Comparison of ENCODE assay signal across 8 cellular contexts in genomic region chr22:31451709-31452571, GRCh38. TPM values are rescaled to one million over a fixed set of nuclear protein-coding genes. Genes with fewer than 3 reads are reported as not detected.
DNase-seq lines count a peak whose midpoint lies in the region; ATAC-seq, FAIRE-seq and TF ChIP-seq lines count a peak whose summit lies in the region.

No MANE protein-coding gene starts in this region.

- no peak overlapping the region for H3K14ac ChIP-seq in H1 (ENCODE audit: insufficient read length)

- H3K56ac ChIP-seq in H1 (replicated peaks; ENCODE audit: insufficient read length, low read depth, low read length) = no peak overlapping the region

- H4K8ac ChIP-seq in H1 (ENCODE audit: extremely low read depth, insufficient read depth, low read length) = no peak overlapping the region

- no peak overlapping the region for H3K27ac ChIP-seq in CD8-positive, alpha-beta T cell (ENCODE audit: low read depth, low read length)
- H3K27ac ChIP-seq in Panc1 (ENCODE audit: low read length) (no peak overlapping the region), H1 (ENCODE audit: low read depth, low read length) (no peak overlapping the region)

- in situ Hi-C loops in Panc1 (cut with HindIII; ENCODE audit: low pct_unique_long_range_greater_than_20kb, low sequenced_read_pairs) = no loop called here

- intact Hi-C loops in CD8-positive, alpha-beta T cell (cut with DNase I, micrococcal nuclease) = loop anchor here (1.0 kb wide), 2 partner anchors 181 to 182 kb away; no protein-coding TSS in a partner anchor
- intact Hi-C loops in Panc1 (cut with micrococcal nuclease; ENCODE audit: unreplicated experiment) = no loop called here

- no peak overlapping the region for H2BK120ac ChIP-seq in H1 (replicated peaks; ENCODE audit: low read depth, low read length)

- no peak overlapping the region for H4K5ac ChIP-seq in H1 (ENCODE audit: insufficient read length, low read depth, low read length)

- H3K9ac ChIP-seq in H1 (replicated peaks in 1 of 4; ENCODE audit: extremely low read depth in 1 of 4, low read depth in 3 of 4, low read length in 3 of 4) = no peak overlapping the region

- no peak overlapping the region for H2BK5ac ChIP-seq in H1 (ENCODE audit: low read depth, low read length)

- no peak overlapping the region for H2BK20ac ChIP-seq in H1 (ENCODE audit: low read length)

- no peak overlapping the region for H4K91ac ChIP-seq in H1 (replicated peaks; ENCODE audit: insufficient read length, low read length)

- no peak overlapping the region for H3K4me3 Mint-ChIP-seq in CD8-positive, alpha-beta T cell
- no peak overlapping the region for H3K4me3 Mint-ChIP-seq in progenitor cell of endocrine pancreas (ENCODE audit: low read depth)

- peaks cover 0 to 1% of the 10 kb centered on the region in 2 experiments for H4K20me1 ChIP-seq in H1 (replicated peaks in 1 of 2; ENCODE audit: control insufficient read depth in 1 of 2, insufficient read depth in 2 of 2, low read length in 2 of 2)

- no peaks in the 10 kb centered on the region for H3K9me3 ChIP-seq in CD8-positive, alpha-beta T cell (ENCODE audit: low read length)
- H3K9me3 ChIP-seq in Panc1 (ENCODE audit: control insufficient read depth, insufficient read depth, low read depth, low read length) (no peaks in the 10 kb centered on the region), H1 (ENCODE audit: insufficient read depth in 2 of 2, low read depth in 1 of 2, low read length in 1 of 2) (no peaks in the 10 kb centered on the region)

- no peaks in the 10 kb centered on the region for H3K79me2 ChIP-seq in H1 (ENCODE audit: control insufficient read depth in 1 of 2, insufficient read depth in 2 of 2, low read length in 2 of 2)

- no peak overlapping the region for H2AFZ ChIP-seq in H1 (ENCODE audit: low read length)

- no peak overlapping the region for H3K4ac ChIP-seq in H1 (replicated peaks; ENCODE audit: insufficient read length, low read depth, low read length)

- H3K36me3 Mint-ChIP-seq in CD8-positive, alpha-beta T cell = peaks cover 64% of the 10 kb centered on the region
- peaks cover 12% of the 10 kb centered on the region for H3K36me3 Mint-ChIP-seq in progenitor cell of endocrine pancreas (ENCODE audit: insufficient read depth)

- H3K23me2 ChIP-seq in H1 (ENCODE audit: low read depth, low read length) = no peaks in the 10 kb centered on the region

- H3K36me3 ChIP-seq in CD8-positive, alpha-beta T cell (ENCODE audit: insufficient read depth, low read length) = peaks cover 3% of the 10 kb centered on the region
- H3K36me3 ChIP-seq in Panc1 (ENCODE audit: control insufficient read depth, insufficient read depth, low read length) (peaks cover 16% of the 10 kb centered on the region), H1 (ENCODE audit: control insufficient read depth in 2 of 4, insufficient read depth in 4 of 4, low read length in 3 of 4) (peaks cover 3 to 22% (median 6%) of the 10 kb centered on the region in 4 experiments)

- no peak overlapping the region for H3K27ac Mint-ChIP-seq in CD8-positive, alpha-beta T cell
- peak overlapping the region; percentile 69 for H3K27ac Mint-ChIP-seq in progenitor cell of endocrine pancreas

- peak; percentile 29 to 46; a peak in 3 of 4 replicates for TF ChIP-seq RAD21 in H1 (IDR thresholded peaks at IDR 0.05 in 1 of 2, conservative IDR thresholded peaks at IDR 0.05 in 1 of 2; ENCODE audit: low read depth in 2 of 2, low read length in 2 of 2)

- H3K4me2 ChIP-seq in H1 (ENCODE audit: insufficient read depth in 1 of 2, low read depth in 2 of 2, low read length in 2 of 2) = no peak overlapping the region

- no TSS peak for BruUV-seq in Panc1 (replicated peaks; lab: Mats Ljungman, UMichigan)

- no peak overlapping the region for H3K23ac ChIP-seq in H1 (ENCODE audit: insufficient read length)

- FAIRE-seq in H1 (lab: Jason Lieb, UNC) = peak; percentile 57

- H3K79me1 ChIP-seq in H1 (ENCODE audit: low read depth, low read length) = no peaks in the 10 kb centered on the region

- no peaks in the 10 kb centered on the region for H3K4me1 ChIP-seq in CD8-positive, alpha-beta T cell (ENCODE audit: insufficient read depth, low read length)
- H3K4me1 ChIP-seq in Panc1 (ENCODE audit: control insufficient read depth, insufficient read depth, low read length) = no peaks in the 10 kb centered on the region
- H3K4me1 ChIP-seq in H1 (replicated peaks in 1 of 4; ENCODE audit: control insufficient read depth in 3 of 4, insufficient read depth in 4 of 4, low read length in 3 of 4) = no peaks in the 10 kb centered on the region

- no peak overlapping the region for H3K4me3 ChIP-seq in CD8-positive, alpha-beta T cell (ENCODE audit: low read depth, low read length)
- H3K4me3 ChIP-seq in GM12875 (ENCODE audit: low read depth, low read length) = no peak overlapping the region
- H3K4me3 ChIP-seq in Panc1 (ENCODE audit: low read depth in 2 of 2, low read length in 2 of 2) = no peak overlapping the region
- H3K4me3 ChIP-seq in H1 (ENCODE audit: extremely low read depth in 1 of 4, insufficient read depth in 2 of 4, low read depth in 3 of 4, low read length in 4 of 4) = no peak overlapping the region

- no peak overlapping the region for H2BK12ac ChIP-seq in H1 (ENCODE audit: low read depth, low read length)

- TF ChIP-seq EP300 in H1 (IDR thresholded peaks at IDR 0.05; ENCODE audit: borderline replicate concordance in 1 of 2, low read depth in 2 of 2, low read length in 2 of 2) = no peak

- CTCF ChIA-PET in CD8-positive, alpha-beta T cell (lab: Charles Lee) = interaction anchor here (0.5 to 2.1 kb wide), 12 partner anchors 12 to 209 kb away, joined by 3 to 5 read pairs (median 4); partner anchors contain the start of gene PISD
- CTCF ChIA-PET in Panc1 (lab: Charles Lee) (interaction anchor here (0.6 to 1.1 kb wide), 3 partner anchors 12 to 85 kb away, joined by 3 to 7 read pairs (median 5); no protein-coding TSS in a partner anchor), H1 (lab: Charles Lee; ENCODE audit: partially characterized antibody) (interaction anchor here (0.6 to 3.0 kb wide), 25 partner anchors 9 to 1270 kb away, joined by 3 to 18 read pairs (median 5); no protein-coding TSS in a partner anchor)

- no peaks in the 10 kb centered on the region for H3K9me3 Mint-ChIP-seq in CD8-positive, alpha-beta T cell
- no peaks in the 10 kb centered on the region for H3K9me3 Mint-ChIP-seq in progenitor cell of endocrine pancreas (ENCODE audit: low read depth)

- no peak overlapping the region for H2BK15ac ChIP-seq in H1 (ENCODE audit: low read length)

- no peaks in the 10 kb centered on the region for H3K27me3 Mint-ChIP-seq in CD8-positive, alpha-beta T cell (ENCODE audit: low read depth)
- H3K27me3 Mint-ChIP-seq in progenitor cell of endocrine pancreas = no peaks in the 10 kb centered on the region

- no peak for TF ChIP-seq POLR2A in H1 (IDR thresholded peaks at IDR 0.05; ENCODE audit: control extremely low read depth in 1 of 2, low read depth in 2 of 2, low read length in 2 of 2)

- ATAC-seq in CD8-positive, alpha-beta T cell = peak; percentile 46
- peak; percentile 85 for ATAC-seq in Panc1
- ATAC-seq in GM18868 (IDR thresholded peaks at IDR 0.05; ENCODE audit: unreplicated experiment) = no peak

- WGBS in H1 (ENCODE audit: extremely low coverage in 1 of 2, insufficient coverage in 1 of 2, insufficient read length in 1 of 2, insufficient replicate concordance in 2 of 2, low coverage in 1 of 2, low lambda C conversion rate in 2 of 2, missing lambda C conversion rate in 1 of 2), 2 experiments = 85% methylated on average over 5 of the region's 5 CpGs; no CpG with 5 or more reads in 1 of the 2 experiments

- H3K4me1 Mint-ChIP-seq in CD8-positive, alpha-beta T cell (ENCODE audit: low read depth) = no peaks in the 10 kb centered on the region
- H3K4me1 Mint-ChIP-seq in progenitor cell of endocrine pancreas (ENCODE audit: low read depth) = no peaks in the 10 kb centered on the region

- peak; percentile 30 for TF ChIP-seq CTCF in CD8-positive, alpha-beta T cell (IDR thresholded peaks at IDR 0.05)
- TF ChIP-seq CTCF in GM12875 (IDR thresholded peaks at IDR 0.05; ENCODE audit: borderline replicate concordance, insufficient read depth, low read depth, low read length) (peak; percentile 59), Panc1 (IDR thresholded peaks at IDR 0.05) (peak; percentile 60), H1 (IDR thresholded peaks at IDR 0.05; ENCODE audit: control extremely low read depth in 1 of 3, insufficient read depth in 1 of 3, low read depth in 1 of 3, low read length in 3 of 3) (peak in 2 of 3 experiments; percentile 49 to 66; a peak in 3 of 4 replicates), progenitor cell of endocrine pancreas (IDR thresholded peaks at IDR 0.05; ENCODE audit: unreplicated experiment) (peak; percentile 52)

- no peak overlapping the region for H3K18ac ChIP-seq in H1 (ENCODE audit: extremely low read depth, low read length)

- H2AK5ac ChIP-seq in H1 (ENCODE audit: low read depth, low read length) = no peak overlapping the region

- no peaks in the 10 kb centered on the region for H3K27me3 ChIP-seq in CD8-positive, alpha-beta T cell (ENCODE audit: insufficient read depth, low read length)
- no peaks in the 10 kb centered on the region for H3K27me3 ChIP-seq in Panc1 (ENCODE audit: control insufficient read depth, insufficient read depth, low read length)
- peaks cover 0 to 1% (median 0%) of the 10 kb centered on the region in 4 experiments; a peak in 1 of 7 replicates for H3K27me3 ChIP-seq in H1 (replicated peaks in 1 of 4; ENCODE audit: control insufficient read depth in 3 of 4, extremely low read depth in 1 of 4, insufficient read depth in 3 of 4, low read length in 3 of 4)

- no peak for DNase-seq in CD8-positive, alpha-beta T cell
- peak; percentile 22 for DNase-seq in Panc1 (ENCODE audit: low read depth, low spot score)
- no peak for DNase-seq in H1 (ENCODE audit: low read depth in 1 of 2, low spot score in 2 of 2)
- DNase-seq in progenitor cell of endocrine pancreas (ENCODE audit: low spot score, unreplicated experiment) = no peak
- DNase-seq in NCI-H446 treated with DMSO at 0.1 percent for 48 hours (lab: John Stamatoyannopoulos, UW) = no peak
- DNase-seq in NCI-H1048 (lab: John Stamatoyannopoulos, UW) = no peak

- POLR2A ChIA-PET in CD8-positive, alpha-beta T cell (lab: Charles Lee) = no interaction called here
- POLR2A ChIA-PET in Panc1 (lab: Charles Lee) = no interaction called here
- POLR2A ChIA-PET in H1 (lab: Charles Lee; ENCODE audit: partially characterized antibody) = interaction anchor here (0.6 to 2.1 kb wide), 4 partner anchors 12 to 288 kb away, joined by 3 to 23 read pairs (median 4); no protein-coding TSS in a partner anchor

RNA-seq across cellular contexts. Expression of gene EIF4ENIF1, which starts 37.7 kb away (rescaled TPM):
- 10 to 100 TPM; 12.1 to 14.5 TPM for total RNA-seq in CD8-positive, alpha-beta T cell
- 23.3 TPM for total RNA-seq in Panc1 (2021; ENCODE audit: unreplicated experiment)
- 19.1 TPM for polyA plus RNA-seq in Panc1 (2012; ENCODE audit: insufficient read length)
- total RNA-seq in H1 (2021; fragmentation: NEBNext Ultra II Directional; extraction: Animal tissue kit (Norgen Biotek cat#: 25700)) = 23.2 and 23.6 TPM in 2 replicates
- 18.7 and 21.9 TPM in 2 replicates for polyA plus RNA-seq in H1 (2011; rRNA removed)
- 16.2 TPM for polyA plus RNA-seq in H1 (2011; cell fraction: cytosol; rRNA removed)
- polyA plus RNA-seq in H1 (2011; cell fraction: nucleus; rRNA removed) = 20.7 TPM
- 17.3 to 20.0 TPM (median 18.3 TPM) in 4 replicates for polyA plus RNA-seq in H1 (2012, experiment 1 of 2)
- 3.3 TPM for polyA plus RNA-seq in H1 (2012, experiment 2 of 2)
- polyA plus RNA-seq in H1 (2013, experiment 1 of 2) = 12.2 TPM
- polyA plus RNA-seq in H1 (2013, experiment 2 of 2) = 12.4 TPM
- 25.8 and 26.2 TPM in 2 replicates for polyA minus RNA-seq in H1 (2011; rRNA and poly(A)+ RNA removed)
- polyA minus RNA-seq in H1 (2011; cell fraction: cytosol; rRNA and poly(A)+ RNA removed) = 11.4 TPM
- polyA minus RNA-seq in H1 (2011; cell fraction: nucleus; rRNA and poly(A)+ RNA removed) = 24.8 TPM
- 41.0 and 46.5 TPM in 2 replicates for total RNA-seq in progenitor cell of endocrine pancreas

RNA-seq across cellular contexts. Expression of gene SFI1, which starts 44.4 kb away (rescaled TPM):
- 100 to 1,000 TPM; 217 to 235 TPM for total RNA-seq in CD8-positive, alpha-beta T cell
- total RNA-seq in Panc1 (2021; ENCODE audit: unreplicated experiment) (29.9 TPM), progenitor cell of endocrine pancreas (61.9 and 66.3 TPM in 2 replicates)
- polyA plus RNA-seq in Panc1 (2012; ENCODE audit: insufficient read length) = 19.2 TPM
- 30.1 and 31.2 TPM in 2 replicates for total RNA-seq in H1 (2021; fragmentation: NEBNext Ultra II Directional; extraction: Animal tissue kit (Norgen Biotek cat#: 25700))
- polyA plus RNA-seq in H1 (2011; rRNA removed) = 10.4 and 19.6 TPM in 2 replicates
- polyA plus RNA-seq in H1 (2011; cell fraction: cytosol; rRNA removed) = 21.6 TPM
- 108 TPM for polyA plus RNA-seq in H1 (2011; cell fraction: nucleus; rRNA removed)
- polyA plus RNA-seq in H1 (2012, experiment 1 of 2) = 21.3 to 26.3 TPM (median 24.8 TPM) in 4 replicates
- polyA plus RNA-seq in H1 (2012, experiment 2 of 2) = 6.0 TPM
- 13.5 TPM for polyA plus RNA-seq in H1 (2013, experiment 1 of 2)
- 11.4 TPM for polyA plus RNA-seq in H1 (2013, experiment 2 of 2)
- polyA minus RNA-seq in H1 (2011; rRNA and poly(A)+ RNA removed) = 25.3 and 28.1 TPM in 2 replicates
- 23.9 TPM for polyA minus RNA-seq in H1 (2011; cell fraction: cytosol; rRNA and poly(A)+ RNA removed)
- 55.0 TPM for polyA minus RNA-seq in H1 (2011; cell fraction: nucleus; rRNA and poly(A)+ RNA removed)

RNA-seq across cellular contexts. Expression of gene DRG1, which starts 52.5 kb away (rescaled TPM):
- total RNA-seq in CD8-positive, alpha-beta T cell = 10 to 100 TPM; 55.9 to 63.3 TPM
- total RNA-seq in Panc1 (2021; ENCODE audit: unreplicated experiment) (51.2 TPM), progenitor cell of endocrine pancreas (69.0 and 69.1 TPM in 2 replicates)
- 78.3 TPM for polyA plus RNA-seq in Panc1 (2012; ENCODE audit: insufficient read length)
- 70.8 and 81.9 TPM in 2 replicates for total RNA-seq in H1 (2021; fragmentation: NEBNext Ultra II Directional; extraction: Animal tissue kit (Norgen Biotek cat#: 25700))
- polyA plus RNA-seq in H1 (2011; rRNA removed) = 27.2 and 45.3 TPM in 2 replicates
- 69.1 TPM for polyA plus RNA-seq in H1 (2011; cell fraction: cytosol; rRNA removed)
- polyA plus RNA-seq in H1 (2011; cell fraction: nucleus; rRNA removed) = 20.8 TPM
- 91.7 to 120 TPM (median 96.6 TPM) in 4 replicates for polyA plus RNA-seq in H1 (2012, experiment 1 of 2)
- polyA plus RNA-seq in H1 (2012, experiment 2 of 2) = 27.6 TPM
- polyA plus RNA-seq in H1 (2013, experiment 1 of 2) = 51.1 TPM
- 55.9 TPM for polyA plus RNA-seq in H1 (2013, experiment 2 of 2)
- 79.6 and 83.0 TPM in 2 replicates for polyA minus RNA-seq in H1 (2011; rRNA and poly(A)+ RNA removed)
- 58.8 TPM for polyA minus RNA-seq in H1 (2011; cell fraction: cytosol; rRNA and poly(A)+ RNA removed)
- polyA minus RNA-seq in H1 (2011; cell fraction: nucleus; rRNA and poly(A)+ RNA removed) = 39.2 TPM
